Comparison of ENCODE assay signal across 10 cellular contexts in genomic region chr15:78380143-78380542, GRCh38. TPM values are rescaled to one million over a fixed set of nuclear protein-coding genes. Genes with fewer than 3 reads are reported as not detected.
"Had no signal": no experiment of that assay in that cellular context is flagged by ENCODE, and none has a peak within 500 bp of the region (broad histone marks: within the 10 kb centered on the region; RNA-seq: fewer than 3 reads in every experiment).

No MANE protein-coding gene starts in this region.

RNA-seq across cellular contexts. Expression of gene CRABP1, which starts 40.0 kb away (rescaled TPM):
- total RNA-seq: activated B cell treated with CpG ODN at 0.5 μM for 24 hours; activated CD4-positive, alpha-beta memory T cell treated with anti-CD3 and anti-CD28 coated beads for 36 hours; activated CD4-positive, alpha-beta memory T cell treated with anti-CD3 and anti-CD28 coated beads, Interleukin-2, amount 10 ng/mL, durations not matched to agents 7 days and 5 days; activated CD4-positive, alpha-beta T cell treated with anti-CD3 and anti-CD28 coated beads, Interleukin-2, amount 10 ng/mL, durations not matched to agents 24 days and 14 days; activated CD4-positive, alpha-beta T cell treated with anti-CD3 and anti-CD28 coated beads, Interleukin-2, amount 10 ng/mL, durations not matched to agents 7 days and 5 days; activated CD8-positive, alpha-beta memory T cell treated with anti-CD3 and anti-CD28 coated beads for 36 hours; activated CD8-positive, alpha-beta memory T cell treated with anti-CD3 and anti-CD28 coated beads, Interleukin-2, amount 10 ng/mL, durations not matched to agents 7 days and 5 days; activated CD8-positive, alpha-beta T cell treated with anti-CD3 and anti-CD28 coated beads, Interleukin-2, amount 10 ng/mL, durations not matched to agents 7 days and 5 days; T-helper 1 cell treated with Interleukin-12 subunit alpha and Interleukin-12 subunit beta and Interleukin-4 antibody, amounts not matched to agents 30 ng/mL and 1 ng/mL, for 36 hours; T-helper 17 cell had no signal
